Comparison of ENCODE assay signal across 9 cellular contexts in the genomic region with DNA sequence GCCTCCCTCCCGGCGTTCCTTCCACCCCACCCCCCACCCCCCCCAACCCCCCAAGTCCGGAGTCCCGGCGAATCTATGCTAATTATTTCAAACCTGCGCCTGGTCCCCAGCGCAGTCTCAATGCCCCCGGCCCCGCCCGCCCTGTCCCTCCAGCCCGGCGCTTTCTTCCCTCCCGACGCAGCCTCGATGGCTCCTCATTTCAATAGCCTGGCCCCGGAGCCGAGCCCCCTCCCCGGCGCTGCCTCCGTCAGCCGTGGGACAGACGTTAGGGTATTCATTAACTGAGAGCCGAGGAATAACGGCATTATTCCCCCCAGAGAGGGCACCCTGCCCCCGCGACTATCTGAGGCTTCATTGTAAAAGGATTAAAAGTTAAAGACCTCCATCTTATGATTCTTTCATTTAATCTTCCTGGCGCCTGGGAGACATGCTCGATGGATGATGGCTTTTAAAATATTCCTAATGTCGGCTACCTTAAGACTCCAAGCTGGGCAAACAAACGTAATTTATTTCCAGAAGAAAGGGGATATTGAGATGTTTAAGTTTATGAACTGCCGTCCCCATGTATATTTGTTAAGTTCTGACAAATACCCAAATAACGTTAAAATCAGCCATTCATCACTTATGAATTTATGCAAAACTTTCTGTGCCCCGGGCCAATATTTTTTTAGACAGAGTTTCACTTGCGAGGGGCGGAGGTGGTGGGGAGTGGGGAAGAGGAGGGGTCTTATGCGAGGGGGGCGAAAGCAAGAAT. TPM values are rescaled to one million over a fixed set of nuclear protein-coding genes. Genes with fewer than 3 reads are reported as not detected.
DNase-seq lines count a peak whose midpoint lies in the region; ATAC-seq and TF ChIP-seq lines count a peak whose summit lies in the region.
"Had no signal": no experiment of that assay in that cellular context is flagged by ENCODE, and none has a peak within 500 bp of the region (broad histone marks: within the 10 kb centered on the region; RNA-seq: fewer than 3 reads in every experiment).

No MANE protein-coding gene starts in this region.

- CTCF ChIA-PET in MCF 10A (lab: Yijun Ruan, JAX) = interaction anchor here (0.8 to 12.8 kb wide), 4 partner anchors 39 to 184 kb away, joined by 4 to 275 read pairs (median 4); no protein-coding TSS in a partner anchor

- no peaks in the 10 kb centered on the region for H3K9me3 ChIP-seq in BLaER1 treated with 17β-estradiol and CSF1 and Interleukin-3, amounts not matched to agents 10 nM and 100 nM (replicated peaks in 1 of 11)
- no peaks in the 10 kb centered on the region for H3K9me3 ChIP-seq in HUES48 (ENCODE audit: control insufficient read depth, insufficient read depth, low read length)

- no TSS peak for BruUV-seq in MCF 10A (replicated peaks; lab: Mats Ljungman, UMichigan)

- H3K9me3 Mint-ChIP-seq in MCF 10A (ENCODE audit: unreplicated experiment) (no peaks in the 10 kb centered on the region), neural crest cell (no peaks in the 10 kb centered on the region)

- peaks cover 0 to 39% (median 0%) of the 10 kb centered on the region in 11 experiments; a peak in 7 of 22 replicates for H3K27me3 ChIP-seq in BLaER1 treated with 17β-estradiol and CSF1 and Interleukin-3, amounts not matched to agents 10 nM and 100 nM
- H3K27me3 ChIP-seq in HUES48 (ENCODE audit: control insufficient read depth, insufficient read depth, low read length) = peaks cover 70% of the 10 kb centered on the region

- DNase-seq in MCF 10A (ENCODE audit: unreplicated experiment) (no peak), neural crest cell (ENCODE audit: low read depth, low spot score) (peak; percentile 28), AML-193 (lab: John Stamatoyannopoulos, UW) (no peak), midbrain (lab: John Stamatoyannopoulos, UW) (no peak), dedifferentiated amniotic fluid mesenchymal stem cell (ENCODE audit: extremely low spot score) (no peak)
- DNase-seq: effector CD8-positive, alpha-beta T cell had no signal

- H3K36me3 Mint-ChIP-seq in MCF 10A (ENCODE audit: insufficient read depth, unreplicated experiment) = no peaks in the 10 kb centered on the region
- H3K36me3 Mint-ChIP-seq in neural crest cell (ENCODE audit: low read depth) = no peaks in the 10 kb centered on the region

- peak overlapping the region; percentile 87 to 98 (median 95) for H3K4me2 ChIP-seq in BLaER1 treated with 17β-estradiol and CSF1 and Interleukin-3, amounts not matched to agents 10 nM and 100 nM

- H3K36me3 ChIP-seq in BLaER1 treated with 17β-estradiol and CSF1 and Interleukin-3, amounts not matched to agents 10 nM and 100 nM = no peaks in the 10 kb centered on the region
- no peaks in the 10 kb centered on the region for H3K36me3 ChIP-seq in HUES48 (ENCODE audit: control insufficient read depth, insufficient read depth, low read length)

- H3K4me1 Mint-ChIP-seq in MCF 10A (ENCODE audit: insufficient read depth, unreplicated experiment) (no peaks in the 10 kb centered on the region), neural crest cell (peaks cover 22% of the 10 kb centered on the region)

- no peak overlapping the region for H3K27ac Mint-ChIP-seq in MCF 10A (ENCODE audit: low read depth, unreplicated experiment)
- no peak overlapping the region for H3K27ac Mint-ChIP-seq in neural crest cell (ENCODE audit: unreplicated experiment)

- H3K4me3 ChIP-seq in BLaER1 treated with 17β-estradiol and CSF1 and Interleukin-3, amounts not matched to agents 10 nM and 100 nM = peak overlapping the region; percentile 39 to 90 (median 79)
- H3K4me3 ChIP-seq in HUES48 (ENCODE audit: low read depth, low read length) = peak overlapping the region; percentile 78

- no peak for ATAC-seq in GM21786 (IDR thresholded peaks at IDR 0.05; ENCODE audit: unreplicated experiment)

- H4K20me1 ChIP-seq in BLaER1 treated with 17β-estradiol and CSF1 and Interleukin-3, amounts not matched to agents 10 nM and 100 nM = peaks cover 0 to 7% (median 0%) of the 10 kb centered on the region in 11 experiments; a peak in 3 of 22 replicates

- intact Hi-C loops in MCF 10A (cut with micrococcal nuclease) = loop anchor here (10.0 kb wide), 1 partner anchor 348 kb away; no protein-coding TSS in a partner anchor

- H3K9ac ChIP-seq in BLaER1 treated with 17β-estradiol and CSF1 and Interleukin-3, amounts not matched to agents 10 nM and 100 nM = peak overlapping the region; percentile 8 to 96 (median 88); a peak in 20 of 22 replicates
- no peak overlapping the region for H3K9ac ChIP-seq in HUES48 (ENCODE audit: low read depth, low read length)

- H3K4me3 Mint-ChIP-seq in MCF 10A (ENCODE audit: unreplicated experiment) (peak overlapping the region; percentile 61), neural crest cell (peak overlapping the region; percentile 88)

- peaks cover 30 to 55% (median 43%) of the 10 kb centered on the region in 10 experiments for H3K4me1 ChIP-seq in BLaER1 treated with 17β-estradiol and CSF1 and Interleukin-3, amounts not matched to agents 10 nM and 100 nM
- H3K4me1 ChIP-seq in HUES48 (ENCODE audit: control insufficient read depth, insufficient read depth, low read length) = peaks cover 19% of the 10 kb centered on the region

- POLR2A ChIA-PET in MCF 10A (lab: Yijun Ruan, JAX) = no interaction called here

- H3K27me3 Mint-ChIP-seq in MCF 10A (ENCODE audit: insufficient read depth, unreplicated experiment) (no peaks in the 10 kb centered on the region), neural crest cell (ENCODE audit: low read depth) (peaks cover 61% of the 10 kb centered on the region)

- no peak for TF ChIP-seq CTCF in MCF 10A (IDR thresholded peaks at IDR 0.05; ENCODE audit: unreplicated experiment)
- no peak for TF ChIP-seq CTCF in neural crest cell (conservative IDR thresholded peaks at IDR 0.05)

- peak overlapping the region in 8 of 11 experiments; percentile 68 to 94 (median 91); a peak in 16 of 22 replicates for H3K27ac ChIP-seq in BLaER1 treated with 17β-estradiol and CSF1 and Interleukin-3, amounts not matched to agents 10 nM and 100 nM
- H3K27ac ChIP-seq in HUES48 (ENCODE audit: low read depth, low read length) = no peak overlapping the region

RNA-seq across cellular contexts. Expression of a gene that starts 3.4 kb away (rescaled TPM):
- 1.1 and 1.7 TPM in 2 replicates for total RNA-seq in MCF 10A (2022)
- total RNA-seq in neural crest cell = 0.50 and 0.65 TPM in 2 replicates
